24 cellular contexts compared by ENCODE assay signal in genomic region chr4:57605374-57605773, GRCh38.
"Had no signal": no experiment of that assay in that cellular context is flagged by ENCODE, and none has a peak within 500 bp of the region (broad histone marks: within the 10 kb centered on the region; RNA-seq: fewer than 3 reads in every experiment).

No MANE protein-coding gene starts in this region.

- ATAC-seq: activated T-cell treated with anti-CD3 and anti-CD28 coated beads, Interleukin-2, amount 50 U/mL, for 72 hours; SK-N-SH treated with all-trans-retinoic acid at 6 μM for 48 hours had no signal

- H3K4me1 ChIP-seq: Peyer's patch, SJSA1 had no signal

- H3K27ac ChIP-seq: Peyer's patch, RWPE1, SJSA1 had no signal

- H3K27me3 Mint-ChIP-seq: activated B cell treated with CpG ODN at 0.5 μM for 24 hours; activated CD4-positive, alpha-beta T cell treated with anti-CD3 and anti-CD28 coated beads, Interleukin-2, amount 10 ng/mL, durations not matched to agents 24 days and 14 days; activated naive CD4-positive, alpha-beta T cell treated with anti-CD3 and anti-CD28 coated beads, Interleukin-2, amount 10 ng/mL, durations not matched to agents 7 days and 5 days; activated naive CD8-positive, alpha-beta T cell treated with anti-CD3 and anti-CD28 coated beads for 36 hours; IgD-negative memory B cell had no signal

- H3K4me1 Mint-ChIP-seq: activated B cell treated with CpG ODN at 0.5 μM for 24 hours; activated CD4-positive, alpha-beta T cell treated with anti-CD3 and anti-CD28 coated beads, Interleukin-2, amount 10 ng/mL, durations not matched to agents 24 days and 14 days; activated naive CD4-positive, alpha-beta T cell treated with anti-CD3 and anti-CD28 coated beads, Interleukin-2, amount 10 ng/mL, durations not matched to agents 7 days and 5 days; activated naive CD8-positive, alpha-beta T cell treated with anti-CD3 and anti-CD28 coated beads for 36 hours; IgD-negative memory B cell had no signal

- DNase-seq: activated B cell treated with CpG ODN at 0.5 μM for 24 hours; activated CD4-positive, alpha-beta T cell treated with anti-CD3 and anti-CD28 coated beads for 1 hour; activated CD4-positive, alpha-beta T cell treated with anti-CD3 and anti-CD28 coated beads, Interleukin-2, amount 10 ng/mL, durations not matched to agents 24 days and 14 days; activated CD4-positive, alpha-beta T cell treated with anti-CD3 and anti-CD28 coated beads, Interleukin-2, amount 50 U/mL, for 48 hours; activated CD8-positive, alpha-beta memory T cell treated with anti-CD3 and anti-CD28 coated beads for 24 hours; activated gamma-delta T cell treated with Interleukin-2 at 50 U/mL for 16 hours; activated naive CD4-positive, alpha-beta T cell treated with anti-CD3 and anti-CD28 coated beads, Interleukin-2, amount 10 ng/mL, durations not matched to agents 7 days and 5 days; activated naive CD8-positive, alpha-beta T cell treated with anti-CD3 and anti-CD28 coated beads for 36 hours; activated T-cell treated with anti-CD3 and anti-CD28 coated beads, Interleukin-2, amount 50 U/mL, for 72 hours; KG1; NCI-H1092; NCI-H1417; NCI-H1930; NCI-H345; NCI-H510A; NCI-H526 treated with DMSO at 0.1 percent for 48 hours; Peyer's patch; Right ventricle myocardium superior had no signal

- H3K9me3 ChIP-seq: Peyer's patch, SJSA1 had no signal

- H3K36me3 Mint-ChIP-seq: activated naive CD4-positive, alpha-beta T cell treated with anti-CD3 and anti-CD28 coated beads, Interleukin-2, amount 10 ng/mL, durations not matched to agents 7 days and 5 days; activated naive CD8-positive, alpha-beta T cell treated with anti-CD3 and anti-CD28 coated beads for 36 hours; IgD-negative memory B cell had no signal

- H3K27me3 ChIP-seq: Peyer's patch, SJSA1 had no signal

- H3K4me3 Mint-ChIP-seq: activated B cell treated with CpG ODN at 0.5 μM for 24 hours; activated CD4-positive, alpha-beta T cell treated with anti-CD3 and anti-CD28 coated beads, Interleukin-2, amount 10 ng/mL, durations not matched to agents 24 days and 14 days; activated naive CD4-positive, alpha-beta T cell treated with anti-CD3 and anti-CD28 coated beads, Interleukin-2, amount 10 ng/mL, durations not matched to agents 7 days and 5 days; activated naive CD8-positive, alpha-beta T cell treated with anti-CD3 and anti-CD28 coated beads for 36 hours; activated T-cell treated with anti-CD3 and anti-CD28 coated beads, Interleukin-2, amount 50 U/mL, for 72 hours; IgD-negative memory B cell; T-helper 1 cell treated with Interleukin-12 subunit alpha and Interleukin-12 subunit beta and Interleukin-4 antibody, amounts not matched to agents 30 μg/mL and 1 μg/mL, for 36 hours had no signal

- H3K27ac Mint-ChIP-seq: activated B cell treated with CpG ODN at 0.5 μM for 24 hours; activated CD4-positive, alpha-beta T cell treated with anti-CD3 and anti-CD28 coated beads, Interleukin-2, amount 10 ng/mL, durations not matched to agents 24 days and 14 days; activated naive CD4-positive, alpha-beta T cell treated with anti-CD3 and anti-CD28 coated beads, Interleukin-2, amount 10 ng/mL, durations not matched to agents 7 days and 5 days; activated naive CD8-positive, alpha-beta T cell treated with anti-CD3 and anti-CD28 coated beads for 36 hours; activated T-cell treated with anti-CD3 and anti-CD28 coated beads, Interleukin-2, amount 50 U/mL, for 72 hours; activated T-helper 2 cell treated with anti-CD3 and anti-CD28 coated beads, Interferon-gamma antibody, Interleukin-2, Interleukin-4, amounts not matched to agents 10 μg/mL and 5 μg/mL and 100 μg/mL, durations not matched to agents 14 hours and 24 hours and 36 hours; IgD-negative memory B cell; T-helper 1 cell treated with Interleukin-12 subunit alpha and Interleukin-12 subunit beta and Interleukin-4 antibody, amounts not matched to agents 30 μg/mL and 1 μg/mL, for 36 hours had no signal

- H3K9me3 Mint-ChIP-seq: activated B cell treated with CpG ODN at 0.5 μM for 24 hours; activated CD4-positive, alpha-beta T cell treated with anti-CD3 and anti-CD28 coated beads, Interleukin-2, amount 10 ng/mL, durations not matched to agents 24 days and 14 days; activated naive CD4-positive, alpha-beta T cell treated with anti-CD3 and anti-CD28 coated beads, Interleukin-2, amount 10 ng/mL, durations not matched to agents 7 days and 5 days; activated T-helper 2 cell treated with anti-CD3 and anti-CD28 coated beads, Interferon-gamma antibody, Interleukin-2, Interleukin-4, amounts not matched to agents 10 μg/mL and 5 μg/mL and 100 μg/mL, durations not matched to agents 14 hours and 24 hours and 36 hours; T-helper 1 cell treated with Interleukin-12 subunit alpha and Interleukin-12 subunit beta and Interleukin-4 antibody, amounts not matched to agents 30 μg/mL and 1 μg/mL, for 36 hours had no signal

- H3K36me3 ChIP-seq: Peyer's patch, SJSA1 had no signal

- H3K4me3 ChIP-seq: Peyer's patch, SJSA1 had no signal
